Comparison of ENCODE assay signal across 1 cellular context in genomic region chr11:17439316-17439782, GRCh38.
A peak's percentile ranks its signal among the peaks of the same experiment; 100 is the strongest.
TF ChIP-seq lines count a peak whose summit lies in the region.

No MANE protein-coding gene starts in this region.

TF ChIP-seq in HepG2, 621 proteins besides CTCF, POLR2A, EP300 and RAD21 (continued from another document and continues in another):
- TF ChIP-seq SOX13 (IDR thresholded peaks at IDR 0.05) (no peak), SOX13 (CRISPR knock-in tag; conservative IDR thresholded peaks at IDR 0.05 in 1 of 2, IDR thresholded peaks at IDR 0.05 in 1 of 2) (peak in 1 of 2 experiments; percentile 45; a peak in 1 of 4 replicates), ZNF281 (CRISPR knock-in tag; IDR thresholded peaks at IDR 0.05; ENCODE audit: borderline replicate concordance) (peak; percentile 60; the same call in 1 of the 2 replicates), DNMT3B (CRISPR knock-in tag; conservative IDR thresholded peaks at IDR 0.05) (0 out of 2 replicates have a peak, but pooled peaks have one; percentile 58), FOSL2 (CRISPR knock-in tag; IDR thresholded peaks at IDR 0.05) (peak; percentile 85), ATRX (CRISPR knock-in tag; IDR thresholded peaks at IDR 0.05; ENCODE audit: borderline replicate concordance) (no peak), CENPBD1 (CRISPR knock-in tag; IDR thresholded peaks at IDR 0.05; ENCODE audit: borderline replicate concordance, low read depth) (no peak), NFKBIZ (CRISPR knock-in tag; IDR thresholded peaks at IDR 0.05) (0 out of 2 replicates have a peak, but pooled peaks have one; percentile 30), ZNF607 (CRISPR knock-in tag; IDR thresholded peaks at IDR 0.05; ENCODE audit: borderline replicate concordance) (no peak), RCOR2 (CRISPR knock-in tag; IDR thresholded peaks at IDR 0.05) (peak; percentile 89), BCL6 (CRISPR knock-in tag; IDR thresholded peaks at IDR 0.05) (peak; percentile 77), TGIF2 (CRISPR knock-in tag; IDR thresholded peaks at IDR 0.05) (0 out of 2 replicates have a peak, but pooled peaks have one; percentile 21), ZNF710 (CRISPR knock-in tag; IDR thresholded peaks at IDR 0.05; ENCODE audit: borderline replicate concordance) (0 out of 2 replicates have a peak, but pooled peaks have one; percentile 32), ZNF3 (CRISPR knock-in tag; IDR thresholded peaks at IDR 0.05) (no peak), ZBTB25 (CRISPR knock-in tag; IDR thresholded peaks at IDR 0.05) (0 out of 2 replicates have a peak, but pooled peaks have one; percentile 25), MIER3 (CRISPR knock-in tag; IDR thresholded peaks at IDR 0.05; ENCODE audit: borderline replicate concordance) (peak; percentile 61; the same call in 1 of the 2 replicates), CEBPG (CRISPR knock-in tag; IDR thresholded peaks at IDR 0.05) (no peak), IRF2 (CRISPR knock-in tag; IDR thresholded peaks at IDR 0.05) (peak; percentile 54; the same call in 1 of the 2 replicates), SMC3 (IDR thresholded peaks at IDR 0.05; ENCODE audit: low read length) (no peak), HDAC2 (CRISPR knock-in tag; IDR thresholded peaks at IDR 0.05) (peak; percentile 92), SP5 (CRISPR knock-in tag; IDR thresholded peaks at IDR 0.05; ENCODE audit: borderline replicate concordance, low read depth) (peak; percentile 85), HINFP (CRISPR knock-in tag; IDR thresholded peaks at IDR 0.05; ENCODE audit: low read depth) (no peak), RERE (CRISPR knock-in tag; IDR thresholded peaks at IDR 0.05; ENCODE audit: low read depth) (peak; percentile 64; the same call in 1 of the 2 replicates), ZNF530 (CRISPR knock-in tag; IDR thresholded peaks at IDR 0.05; ENCODE audit: low read depth) (no peak), FUBP1 (CRISPR knock-in tag; IDR thresholded peaks at IDR 0.05; ENCODE audit: borderline replicate concordance) (no peak), ZNF614 (CRISPR knock-in tag; IDR thresholded peaks at IDR 0.05; ENCODE audit: borderline replicate concordance) (0 out of 2 replicates have a peak, but pooled peaks have one; percentile 38), IKZF5 (CRISPR knock-in tag; IDR thresholded peaks at IDR 0.05) (0 out of 2 replicates have a peak, but pooled peaks have one; percentile 39), NFIC (IDR thresholded peaks at IDR 0.05; ENCODE audit: low read length) (no peak), HDAC1 (CRISPR knock-in tag; IDR thresholded peaks at IDR 0.05) (peak; percentile 84), MTF2 (CRISPR knock-in tag; IDR thresholded peaks at IDR 0.05; ENCODE audit: borderline replicate concordance) (no peak), FOXA3 (CRISPR knock-in tag; IDR thresholded peaks at IDR 0.05) (peak; percentile 91), ERF (CRISPR knock-in tag; IDR thresholded peaks at IDR 0.05) (0 out of 2 replicates have a peak, but pooled peaks have one; percentile 40), EED (CRISPR knock-in tag; IDR thresholded peaks at IDR 0.05) (no peak), HCFC1 (IDR thresholded peaks at IDR 0.05; ENCODE audit: low read depth, low read length) (no peak), TFE3 (CRISPR knock-in tag; IDR thresholded peaks at IDR 0.05) (peak; percentile 70; the same call in 1 of the 2 replicates), ZNF333 (CRISPR knock-in tag; IDR thresholded peaks at IDR 0.05; ENCODE audit: borderline replicate concordance) (no peak), TBX3 (IDR thresholded peaks at IDR 0.05; ENCODE audit: borderline replicate concordance) (peak; percentile 59; the same call in 1 of the 2 replicates), ZNF350 (CRISPR knock-in tag; IDR thresholded peaks at IDR 0.05; ENCODE audit: borderline replicate concordance, low read depth) (no peak), ZNF773 (CRISPR knock-in tag; IDR thresholded peaks at IDR 0.05; ENCODE audit: borderline replicate concordance) (no peak), KDM2A (CRISPR knock-in tag; IDR thresholded peaks at IDR 0.05; ENCODE audit: borderline replicate concordance, low read depth) (peak; percentile 42; the same call in 1 of the 2 replicates), NR2F6 (IDR thresholded peaks at IDR 0.05) (0 out of 2 replicates have a peak, but pooled peaks have one; percentile 47), NR2F6 (CRISPR knock-in tag; IDR thresholded peaks at IDR 0.05) (peak; percentile 66), HHEX (CRISPR knock-in tag; IDR thresholded peaks at IDR 0.05) (peak; percentile 79), TBL1XR1 (IDR thresholded peaks at IDR 0.05; ENCODE audit: borderline replicate concordance, low read length, partially characterized antibody) (peak; percentile 52), PRMT3 (CRISPR knock-in tag; IDR thresholded peaks at IDR 0.05; ENCODE audit: borderline replicate concordance, low read depth) (no peak), SKI (IDR thresholded peaks at IDR 0.05; ENCODE audit: partially characterized antibody) (peak; percentile 51), PHF21A (CRISPR knock-in tag; IDR thresholded peaks at IDR 0.05) (peak; percentile 85), MED1 (CRISPR knock-in tag; IDR thresholded peaks at IDR 0.05) (no peak)
